8 cellular contexts compared by ENCODE assay signal in the genomic region with DNA sequence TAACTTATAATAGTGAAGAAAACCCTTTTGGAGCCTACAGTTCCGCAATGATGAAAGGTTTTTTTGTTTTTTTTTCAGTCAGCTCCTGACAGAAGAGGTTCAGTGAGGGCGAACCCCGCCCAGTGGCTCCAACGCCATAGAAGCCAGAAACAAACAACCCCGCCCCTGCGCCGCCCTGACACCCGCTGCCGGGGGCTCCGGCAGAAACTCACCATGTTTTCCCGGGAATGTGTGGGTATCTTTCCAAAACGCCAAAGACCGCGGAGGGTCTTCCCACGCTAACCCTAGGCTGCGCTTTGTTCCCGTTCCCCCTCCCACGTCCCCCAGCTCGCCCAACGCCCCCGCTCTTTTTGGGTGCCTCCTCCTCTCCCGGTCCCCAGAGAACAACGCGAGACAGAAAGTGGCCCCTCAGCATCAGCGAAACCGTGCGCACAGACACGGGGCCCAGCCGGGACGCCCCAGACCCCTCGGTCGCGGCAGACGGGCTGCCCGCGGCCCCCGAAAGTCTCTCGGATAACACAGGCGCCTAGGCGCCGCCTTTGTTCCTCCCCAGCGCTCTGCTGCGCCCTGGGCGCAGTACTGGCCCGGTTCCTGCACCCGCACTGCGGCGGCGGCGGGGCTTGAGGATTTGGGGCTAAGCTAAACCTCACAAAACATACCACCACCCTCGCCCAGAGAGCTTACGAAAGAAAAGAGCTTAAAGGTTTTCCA. TPM values are rescaled to one million over a fixed set of nuclear protein-coding genes. Genes with fewer than 3 reads are reported as not detected.
DNase-seq lines count a peak whose midpoint lies in the region; ATAC-seq and TF ChIP-seq lines count a peak whose summit lies in the region.

No MANE protein-coding gene starts in this region.

- H3K36me3 ChIP-seq in BLaER1 (peaks cover 33% of the 10 kb centered on the region), esophagus squamous epithelium (peaks cover 0 to 32% (median 0%) of the 10 kb centered on the region in 3 donors)

- H3K27ac ChIP-seq in BLaER1, result peak overlapping the region; percentile 93
- peak overlapping the region; percentile 91 to 99 (median 95) for H3K27ac ChIP-seq in esophagus squamous epithelium

- H3K4me2 ChIP-seq in BLaER1, result peak overlapping the region; percentile 82

- H3K9ac ChIP-seq in BLaER1, result peak overlapping the region; percentile 94

- H3K36me3 Mint-ChIP-seq in activated T-cell treated with anti-CD3 and anti-CD28 coated beads, Interleukin-2, amount 50 U/mL, for 24 hours (ENCODE audit: low read depth), result peaks cover 36% of the 10 kb centered on the region
- H3K36me3 Mint-ChIP-seq in naive B cell, result peaks cover 16% of the 10 kb centered on the region in 2 donors

- H4K20me1 ChIP-seq in BLaER1, result peaks cover 27% of the 10 kb centered on the region

- H3K27me3 ChIP-seq in BLaER1 (no peaks in the 10 kb centered on the region), esophagus squamous epithelium (no peaks in the 10 kb centered on the region)

- ATAC-seq in GM19035 (IDR thresholded peaks at IDR 0.05; ENCODE audit: unreplicated experiment), result peak; percentile 48
- peak; percentile 48 for ATAC-seq in HG03432 (IDR thresholded peaks at IDR 0.05; ENCODE audit: unreplicated experiment)
- ATAC-seq in naive B cell (ENCODE audit: low read depth in 2 of 2), result peak; percentile 48 to 49

- H3K4me1 Mint-ChIP-seq in activated T-cell treated with anti-CD3 and anti-CD28 coated beads, Interleukin-2, amount 50 U/mL, for 24 hours (ENCODE audit: low read depth), result peaks cover 19% of the 10 kb centered on the region
- H3K4me1 Mint-ChIP-seq in naive B cell, result peaks cover 0 to 27% (median 4%) of the 10 kb centered on the region in 3 donors

- WGBS in esophagus squamous epithelium, 2 donors, result 0% methylated on average over 4 to 31 of the region's 52 CpGs

- peak overlapping the region; percentile 98 for H3K27ac Mint-ChIP-seq in activated T-cell treated with anti-CD3 and anti-CD28 coated beads, Interleukin-2, amount 50 U/mL, for 24 hours
- peak overlapping the region; percentile 97 to 100 (median 99) for H3K27ac Mint-ChIP-seq in naive B cell

- H3K9me3 ChIP-seq in BLaER1 (no peaks in the 10 kb centered on the region), esophagus squamous epithelium (no peaks in the 10 kb centered on the region)

- no peak for TF ChIP-seq CTCF in esophagus squamous epithelium (IDR thresholded peaks at IDR 0.05)

- peak; percentile 34 for DNase-seq in NOMO-1 treated with dmso at 0.1 percent for 144 hours (lab: John Stamatoyannopoulos, UW; ENCODE audit: unreplicated experiment)
- peak; percentile 82 for DNase-seq in activated T-cell treated with anti-CD3 and anti-CD28 coated beads, Interleukin-2, amount 50 U/mL, for 24 hours
- no peak for DNase-seq in esophagus squamous epithelium (lab: John Stamatoyannopoulos, UW)
- peak; percentile 78 for DNase-seq in naive B cell
- DNase-seq in stimulated activated CD8-positive, alpha-beta memory T cell treated with anti-CD3 and anti-CD28 coated beads, Interleukin-7, amount 100 ng/mL, for 48 hours (ENCODE audit: extremely low read depth in 1 of 2, low read depth in 1 of 2), result peak; percentile 38 to 70

- peak overlapping the region; percentile 98 for H3K4me3 ChIP-seq in BLaER1
- peak overlapping the region; percentile 66 to 98 (median 82) for H3K4me3 ChIP-seq in esophagus squamous epithelium

- H3K4me1 ChIP-seq in BLaER1, result peaks cover 25% of the 10 kb centered on the region
- peaks cover 0 to 33% (median 13%) of the 10 kb centered on the region in 3 donors for H3K4me1 ChIP-seq in esophagus squamous epithelium

- intact Hi-C loops in esophagus squamous epithelium (cut with DNase I), result loop anchor here (10.0 kb wide), 1 partner anchor 46 kb away; no protein-coding TSS in a partner anchor

- H3K27me3 Mint-ChIP-seq in activated T-cell treated with anti-CD3 and anti-CD28 coated beads, Interleukin-2, amount 50 U/mL, for 24 hours, result no peaks in the 10 kb centered on the region
- no peaks in the 10 kb centered on the region for H3K27me3 Mint-ChIP-seq in naive B cell

- peak in 1 of 4 donors; percentile 6 for TF ChIP-seq POLR2A in esophagus squamous epithelium (IDR thresholded peaks at IDR 0.05)

- no peaks in the 10 kb centered on the region for H3K9me3 Mint-ChIP-seq in activated T-cell treated with anti-CD3 and anti-CD28 coated beads, Interleukin-2, amount 50 U/mL, for 24 hours
- H3K9me3 Mint-ChIP-seq in naive B cell, result no peaks in the 10 kb centered on the region

- H3K4me3 Mint-ChIP-seq in activated T-cell treated with anti-CD3 and anti-CD28 coated beads, Interleukin-2, amount 50 U/mL, for 24 hours, result peak overlapping the region; percentile 96
- H3K4me3 Mint-ChIP-seq in naive B cell, result peak overlapping the region; percentile 92 to 100 (median 96)

RNA-seq across cellular contexts. Expression of a gene that starts 0.5 kb away (rescaled TPM):
- total RNA-seq in esophagus squamous epithelium, result 10 to 100 TPM; 14.5 to 91.0 (median 46.2) TPM
- polyA plus RNA-seq in naive B cell (ENCODE audit: low read depth in 6 of 6), result 100 to 1,000 TPM; 272 to 383 (median 304) TPM

RNA-seq across cellular contexts. Expression of a gene that starts 57.2 kb away (rescaled TPM):
- 100 to 1,000 TPM; 414 to 957 (median 699) TPM for total RNA-seq in esophagus squamous epithelium
- 100 to 1,000 TPM; 355 to 614 (median 402) TPM for polyA plus RNA-seq in naive B cell (ENCODE audit: low read depth in 6 of 6)
